Comparison of ENCODE assay signal across 1 cellular context in genomic region chr1:1000357-1001056, GRCh38.
A peak's percentile ranks its signal among the peaks of the same experiment; 100 is the strongest.
TF ChIP-seq lines count a peak whose summit lies in the region.

No MANE protein-coding gene starts in this region.

TF ChIP-seq in HCT116, 20 proteins besides CTCF, POLR2A, EP300 and RAD21 (continued from another document):
- TF ChIP-seq REST (IDR thresholded peaks at IDR 0.05; ENCODE audit: low read depth) = no peak
- no peak for TF ChIP-seq EZH2 (IDR thresholded peaks at IDR 0.05)
- TF ChIP-seq ZFX (IDR thresholded peaks at IDR 0.05) = peak; percentile 75
- TF ChIP-seq MAX (IDR thresholded peaks at IDR 0.05) = no peak
- no peak for TF ChIP-seq SP1 (IDR thresholded peaks at IDR 0.05; ENCODE audit: low read depth)
- TF ChIP-seq SRF (IDR thresholded peaks at IDR 0.05; ENCODE audit: low read depth) = no peak
- no peak for TF ChIP-seq SIN3A (IDR thresholded peaks at IDR 0.05; ENCODE audit: low read depth)
- TF ChIP-seq CBX3 (IDR thresholded peaks at IDR 0.05; ENCODE audit: low read depth) = no peak
- no peak for TF ChIP-seq EZH2phosphoT487 (IDR thresholded peaks at IDR 0.05; ENCODE audit: borderline replicate concordance)
- no peak for TF ChIP-seq ATF3 (IDR thresholded peaks at IDR 0.05)
- no peak for TF ChIP-seq CEBPB (IDR thresholded peaks at IDR 0.05; ENCODE audit: low read depth)
- no peak for TF ChIP-seq JUND (IDR thresholded peaks at IDR 0.05)
- TF ChIP-seq FOSL1 (IDR thresholded peaks at IDR 0.05; ENCODE audit: low read depth) = no peak
- peak; percentile 25 for TF ChIP-seq ZBTB33 (IDR thresholded peaks at IDR 0.05; ENCODE audit: extremely low read depth, insufficient replicate concordance, low read length)
- TF ChIP-seq POLR2AphosphoS5 (IDR thresholded peaks at IDR 0.05; ENCODE audit: low read depth, low read length) = peak; percentile 70
- TF ChIP-seq ZNF274 (IDR thresholded peaks at IDR 0.05; ENCODE audit: low read depth, low read length) = no peak
